ENCODE assay signal across 8 cellular contexts in genomic region chr6:33197431-33198048, GRCh38. TPM values are rescaled to one million over a fixed set of nuclear protein-coding genes. Genes with fewer than 3 reads are reported as not detected.
DNase-seq lines count a peak whose midpoint lies in the region; ATAC-seq, FAIRE-seq and TF ChIP-seq lines count a peak whose summit lies in the region.

No MANE protein-coding gene starts in this region.

- CTCF ChIA-PET in IMR-90 (lab: Yijun Ruan, JAX) (no interaction called here), RWPE1 (lab: Yijun Ruan, JAX) (interaction anchor here (0.5 to 1.4 kb wide), 9 partner anchors 10 to 874 kb away, joined by 3 to 7 read pairs (median 4); no protein-coding TSS in a partner anchor)

- peak overlapping the region; percentile 7 for H2AK9ac ChIP-seq in IMR-90 (replicated peaks; ENCODE audit: low read depth, low read length, poor library complexity)

- no peak overlapping the region for H3K14ac ChIP-seq in IMR-90 (replicated peaks; ENCODE audit: low read depth, low read length)

- peaks cover 12% of the 10 kb centered on the region for H3K4me1 ChIP-seq in IMR-90 (ENCODE audit: control insufficient read depth, insufficient read depth, low read length)
- H3K4me1 ChIP-seq in right lobe of liver, result peaks cover 3 to 47% (median 21%) of the 10 kb centered on the region in 4 donors

- no peak overlapping the region for H3K4ac ChIP-seq in IMR-90 (ENCODE audit: low read depth, low read length)

- no peak overlapping the region for H2BK20ac ChIP-seq in IMR-90 (ENCODE audit: low read depth, low read length)

- peaks cover 47% of the 10 kb centered on the region; the same call in 1 of the 2 replicates for H4K20me1 ChIP-seq in IMR-90 (ENCODE audit: insufficient read depth, low read length)

- H3K9me1 ChIP-seq in IMR-90 (ENCODE audit: insufficient read depth, low read length), result peaks cover 18% of the 10 kb centered on the region

- ATAC-seq in activated CD4-positive, CD25-positive, alpha-beta regulatory T cell treated with anti-CD3 and anti-CD28 coated beads, Interleukin-2, amount 50 U/mL, for 24 hours, result peak; percentile 34 to 42
- ATAC-seq in IMR-90 (ENCODE audit: low read depth) (peak; percentile 24), right lobe of liver (peak; percentile 8 to 16 (median 13)), GM19467 (IDR thresholded peaks at IDR 0.05; ENCODE audit: unreplicated experiment) (no peak)

- H3K9ac ChIP-seq in IMR-90 (ENCODE audit: low read depth, low read length), result no peak overlapping the region

- H3K23ac ChIP-seq in IMR-90 (ENCODE audit: low read depth, low read length), result no peak overlapping the region

- no peak overlapping the region for H3K4me2 ChIP-seq in IMR-90 (ENCODE audit: low read depth, low read length)

- no peak overlapping the region for H2AK5ac ChIP-seq in IMR-90 (ENCODE audit: low read depth, low read length)

- no CpG with 5 or more reads among the region's 12 CpGs for whole genome bisulfite sequencing in IMR-90 (ENCODE audit: extremely low coverage in 2 of 2, insufficient read length in 1 of 2), 2 experiments
- WGBS in right lobe of liver (ENCODE audit: insufficient coverage, low coverage, low lambda C conversion rate, missing lambda C conversion rate), result 34% methylated on average over 4 of the region's 12 CpGs

- TF ChIP-seq POLR2A in IMR-90 (IDR thresholded peaks at IDR 0.05; ENCODE audit: low read depth, low read length) (no peak), right lobe of liver (IDR thresholded peaks at IDR 0.05) (no peak)

- H4K91ac ChIP-seq in IMR-90 (ENCODE audit: insufficient read depth, low read depth, low read length), result no peak overlapping the region

- H2BK5ac ChIP-seq in IMR-90 (ENCODE audit: low read depth, low read length, poor library complexity, severe bottlenecking), result no peak overlapping the region

- no peak overlapping the region for H2BK120ac ChIP-seq in IMR-90 (ENCODE audit: low read depth, low read length)

- no peak overlapping the region for H3K56ac ChIP-seq in IMR-90 (ENCODE audit: extremely low read depth, insufficient read depth, low read length)

- H3K36me3 ChIP-seq in IMR-90 (ENCODE audit: control insufficient read depth, insufficient read depth, low read length) (peaks cover 43% of the 10 kb centered on the region), right lobe of liver (peaks cover 0 to 37% (median 21%) of the 10 kb centered on the region in 4 donors)

- no TSS peak for BruUV-seq in IMR-90 (replicated peaks; lab: Mats Ljungman, UMichigan)

- H3K27ac ChIP-seq in IMR-90 (ENCODE audit: insufficient read depth, low read length) (no peak overlapping the region), RWPE1 (peak overlapping the region; percentile 94), right lobe of liver (peak overlapping the region in 1 of 3 donors; percentile 98)

- dilution Hi-C loops in IMR-90 (cut with HindIII; ENCODE audit: low sequenced_read_pairs, unreplicated experiment), result no loop called here

- H2BK15ac ChIP-seq in IMR-90 (ENCODE audit: low read depth, low read length), result no peak overlapping the region

- no peak overlapping the region for H4K5ac ChIP-seq in IMR-90 (ENCODE audit: low read depth, low read length)

- DNase-seq in activated CD4-positive, CD25-positive, alpha-beta regulatory T cell treated with anti-CD3 and anti-CD28 coated beads, Interleukin-2, amount 50 U/mL, for 72 hours, result no peak
- DNase-seq in IMR-90 (peak; percentile 56), RWPE1 (ENCODE audit: low spot score) (peak; percentile 46), choroid plexus epithelial cell (ENCODE audit: low read depth) (peak; percentile 81), right lobe of liver (no peak), urothelium cell line (ENCODE audit: low spot score) (peak; percentile 71)

- H3K27me3 ChIP-seq in IMR-90 (ENCODE audit: control insufficient read depth, insufficient read depth, low read length), result peaks cover 4% of the 10 kb centered on the region
- no peaks in the 10 kb centered on the region for H3K27me3 ChIP-seq in right lobe of liver

- H2AFZ ChIP-seq in IMR-90 (replicated peaks; ENCODE audit: low read length, poor library complexity), result no peak overlapping the region

- H3K18ac ChIP-seq in IMR-90 (ENCODE audit: low read depth, low read length), result no peak overlapping the region

- TF ChIP-seq CTCF in IMR-90 (conservative IDR thresholded peaks at IDR 0.05; ENCODE audit: low read depth, low read length) (peak; percentile 68), RWPE1 (conservative IDR thresholded peaks at IDR 0.05; ENCODE audit: low read depth) (peak; percentile 69), choroid plexus epithelial cell (conservative IDR thresholded peaks at IDR 0.05; ENCODE audit: low read depth, low read length) (peak; percentile 83), right lobe of liver (IDR thresholded peaks at IDR 0.05) (peak; percentile 42 to 65 (median 62))

- POLR2A ChIA-PET in IMR-90 (lab: Charles Lee; ENCODE audit: unreplicated experiment) (no interaction called here), RWPE1 (lab: Yijun Ruan, JAX; ENCODE audit: low non-redundant PET) (interaction anchor here (0.8 kb wide), 1 partner anchor 51 kb away, joined by 3 read pairs; no protein-coding TSS in a partner anchor)

- intact Hi-C loops in IMR-90 (cut with micrococcal nuclease), result no loop called here
- intact Hi-C loops in right lobe of liver (cut with DNase I), result no loop called here

- peaks cover 17 to 70% of the 10 kb centered on the region in 2 experiments; a peak in 3 of 4 replicates for H3K79me1 ChIP-seq in IMR-90 (ENCODE audit: low read depth in 1 of 2, low read length in 2 of 2)

- no peak overlapping the region for H3K4me3 ChIP-seq in IMR-90 (ENCODE audit: insufficient read depth, low read depth, low read length)
- no peak overlapping the region for H3K4me3 ChIP-seq in choroid plexus epithelial cell (ENCODE audit: low read depth, low read length)
- no peak overlapping the region for H3K4me3 ChIP-seq in right lobe of liver

- in situ Hi-C loops in IMR-90 (cut with MboI; ENCODE audit: low sequenced_read_pairs), result no loop called here

- H3K9me3 ChIP-seq in IMR-90 (ENCODE audit: control insufficient read depth, insufficient read depth, low read length), result no peaks in the 10 kb centered on the region
- no peaks in the 10 kb centered on the region for H3K9me3 ChIP-seq in right lobe of liver

- peak; percentile 57 for TF ChIP-seq RAD21 in IMR-90 (IDR thresholded peaks at IDR 0.05; ENCODE audit: low read length)

- no peak for FAIRE-seq in urothelium cell line (lab: Jason Lieb, UNC)

- no peak overlapping the region for H4K8ac ChIP-seq in IMR-90 (ENCODE audit: low read depth in 2 of 2, low read length in 2 of 2)

TF ChIP-seq in IMR-90, 13 proteins besides CTCF, POLR2A, EP300 and RAD21:
- TF ChIP-seq FOS (IDR thresholded peaks at IDR 0.05; ENCODE audit: low read depth, low read length) (no peak), RFX5 (IDR thresholded peaks at IDR 0.05; ENCODE audit: low read depth, low read length) (no peak), RCOR1 (IDR thresholded peaks at IDR 0.05; ENCODE audit: insufficient replicate concordance, low read length) (no peak), CHD1 (IDR thresholded peaks at IDR 0.05; ENCODE audit: low read depth, low read length) (no peak), SMC3 (IDR thresholded peaks at IDR 0.05; ENCODE audit: low read depth, low read length) (peak; percentile 39), CEBPB (IDR thresholded peaks at IDR 0.05; ENCODE audit: low read depth, low read length) (no peak), ELK1 (IDR thresholded peaks at IDR 0.05; ENCODE audit: borderline replicate concordance, low read depth, low read length) (no peak), MAFK (IDR thresholded peaks at IDR 0.05; ENCODE audit: low read depth, low read length) (no peak)

RNA-seq across cellular contexts. Expression of gene RXRB, which starts 2.9 kb away (rescaled TPM):
- total RNA-seq in IMR-90 (2012; rRNA removed) (16.7 and 18.6 TPM in 2 replicates), right lobe of liver (10 to 100 TPM; 10.1 to 28.2 (median 17.7) TPM)
- polyA plus RNA-seq in IMR-90 (2012; rRNA removed), result 46.9 and 53.7 TPM in 2 replicates
- polyA plus RNA-seq in IMR-90 (2012; cell fraction: cytosol; rRNA removed), result 29.7 and 30.4 TPM in 2 replicates
- 257 and 289 TPM in 2 replicates for polyA plus RNA-seq in IMR-90 (2012; cell fraction: nucleus; rRNA removed; ENCODE audit: low replicate concordance)

RNA-seq across cellular contexts. Expression of gene SLC39A7, which starts 3.1 kb away (rescaled TPM):
- 134 and 135 TPM in 2 replicates for total RNA-seq in IMR-90 (2012; rRNA removed)
- 196 and 208 TPM in 2 replicates for polyA plus RNA-seq in IMR-90 (2012; rRNA removed)
- 141 and 149 TPM in 2 replicates for polyA plus RNA-seq in IMR-90 (2012; cell fraction: cytosol; rRNA removed)
- 129 and 163 TPM in 2 replicates for polyA plus RNA-seq in IMR-90 (2012; cell fraction: nucleus; rRNA removed; ENCODE audit: low replicate concordance)
- total RNA-seq in right lobe of liver, result 10 to 100 TPM; 33.5 to 61.4 (median 50.1) TPM

RNA-seq across cellular contexts. Expression of gene COL11A2, which starts 5.3 kb away (rescaled TPM):
- under 0.01 TPM in 2 replicates for total RNA-seq in IMR-90 (2012; rRNA removed)
- polyA plus RNA-seq in IMR-90 (2012; rRNA removed), result 0.38 and 0.52 TPM in 2 replicates
- polyA plus RNA-seq in IMR-90 (2012; cell fraction: cytosol; rRNA removed), result 0.12 and 0.30 TPM in 2 replicates
- polyA plus RNA-seq in IMR-90 (2012; cell fraction: nucleus; rRNA removed; ENCODE audit: low replicate concordance), result 5.5 and 8.0 TPM in 2 replicates
- 1 to 10 TPM in 1 of 6 experiments, under 1 TPM in 5; 0.06 to 1.4 (median 0.61) TPM for total RNA-seq in right lobe of liver

RNA-seq across cellular contexts. Expression of gene HSD17B8, which starts 6.9 kb away (rescaled TPM):
- total RNA-seq in IMR-90 (2012; rRNA removed) (1.6 and 1.9 TPM in 2 replicates), right lobe of liver (10 to 100 TPM; 14.3 to 39.8 (median 33.8) TPM)
- polyA plus RNA-seq in IMR-90 (2012; rRNA removed), result 3.4 and 4.3 TPM in 2 replicates
- 2.8 and 6.2 TPM in 2 replicates for polyA plus RNA-seq in IMR-90 (2012; cell fraction: cytosol; rRNA removed)
- polyA plus RNA-seq in IMR-90 (2012; cell fraction: nucleus; rRNA removed; ENCODE audit: low replicate concordance), result 6.7 and 11.7 TPM in 2 replicates

RNA-seq across cellular contexts. Expression of gene RING1, which starts 10.8 kb away (rescaled TPM):
- total RNA-seq in IMR-90 (2012; rRNA removed) (14.9 and 16.4 TPM in 2 replicates), right lobe of liver (10 to 100 TPM in 4 of 6 experiments, 1 to 10 TPM in 2; 7.5 to 21.3 (median 19.7) TPM)
- polyA plus RNA-seq in IMR-90 (2012; rRNA removed), result 38.2 and 40.8 TPM in 2 replicates
- polyA plus RNA-seq in IMR-90 (2012; cell fraction: cytosol; rRNA removed), result 41.2 and 49.4 TPM in 2 replicates
- 110 and 131 TPM in 2 replicates for polyA plus RNA-seq in IMR-90 (2012; cell fraction: nucleus; rRNA removed; ENCODE audit: low replicate concordance)

Comparison
In these comparisons a context has a peak if more than half of its experiments do, and no peak if none do; other contexts are left out.
1. DNase-seq: peak in IMR-90 (single experiment), RWPE1 (single experiment), choroid plexus epithelial cell (single experiment) and urothelium cell line (single experiment); none in activated CD4-positive, CD25-positive, alpha-beta regulatory T cell treated with anti-CD3 and anti-CD28 coated beads, Interleukin-2, amount 50 U/mL, for 72 hours (single experiment) and right lobe of liver (0 of 3).
2. Peak in every context shown above with its lines, with median percentiles within 50 percentile points of each other: CTCF ChIP-seq.